In genomic region chr10:22666287-22667092, GRCh38 we compare ENCODE assay signal across 8 cellular contexts. TPM values are rescaled to one million over a fixed set of nuclear protein-coding genes. Genes with fewer than 3 reads are reported as not detected.
DNase-seq lines count a peak whose midpoint lies in the region; ATAC-seq, FAIRE-seq and TF ChIP-seq lines count a peak whose summit lies in the region.

No MANE protein-coding gene starts in this region.

- H2AFZ ChIP-seq in K562 (ENCODE audit: low read depth, low read length) = peak overlapping the region; percentile 17; the same call in 1 of the 2 replicates

- H3K79me2 ChIP-seq in K562 (ENCODE audit: control insufficient read depth, insufficient read depth, low read length) = peaks cover 98% of the 10 kb centered on the region

- in situ Hi-C loops in K562 (cut with MboI) (no loop called here), ACHN (cut with HindIII; ENCODE audit: low pct_ligation_motif_present, low pct_unique_long_range_greater_than_20kb, low sequenced_read_pairs) (no loop called here)

- no peaks in the 10 kb centered on the region for H3K9me3 ChIP-seq in K562 (replicated peaks; ENCODE audit: control insufficient read depth, insufficient read depth, low read depth, low read length)
- no peaks in the 10 kb centered on the region for H3K9me3 ChIP-seq in A673 (ENCODE audit: low read depth, low read length, poor library complexity, severe bottlenecking)

- POLR2A ChIA-PET in K562 (lab: Yijun Ruan, JAX) = interaction anchor here (0.7 to 1.0 kb wide), 3 partner anchors 10 to 84 kb away, joined by 3 to 4 read pairs (median 4); no protein-coding TSS in a partner anchor
- POLR2A ChIA-PET in A673 (lab: Charles Lee; ENCODE audit: low non-redundant PET) = no interaction called here

- H3K4me1 ChIP-seq in K562 (replicated peaks in 1 of 2; ENCODE audit: control insufficient read depth in 2 of 2, insufficient read depth in 2 of 2, low read length in 2 of 2) (peaks cover 23 to 55% of the 10 kb centered on the region in 2 experiments), A673 (ENCODE audit: insufficient read depth, low read length, poor library complexity, severe bottlenecking) (peaks cover 3% of the 10 kb centered on the region)

- ATAC-seq in GM18508 (IDR thresholded peaks at IDR 0.05; ENCODE audit: insufficient read depth, unreplicated experiment) (peak; percentile 57), GM21786 (IDR thresholded peaks at IDR 0.05; ENCODE audit: unreplicated experiment) (peak; percentile 79), K562 (peak; percentile 85)

- TF ChIP-seq CTCF in K562 (IDR thresholded peaks at IDR 0.05 in 2 of 3, conservative IDR thresholded peaks at IDR 0.05 in 1 of 3; ENCODE audit: insufficient read depth in 2 of 3, low read depth in 1 of 3, low read length in 3 of 3) (no peak), A673 (conservative IDR thresholded peaks at IDR 0.05; ENCODE audit: low read depth, low read length) (no peak)

- BruUV-seq in K562 (replicated peaks; lab: Mats Ljungman, UMichigan) (no TSS peak), A673 (replicated peaks; lab: Mats Ljungman, UMichigan) (no TSS peak)

- H3K27me3 ChIP-seq in K562 (ENCODE audit: control insufficient read depth in 2 of 2, insufficient read depth in 2 of 2, low read length in 2 of 2) = no peaks in the 10 kb centered on the region
- no peaks in the 10 kb centered on the region for H3K27me3 ChIP-seq in A673 (replicated peaks; ENCODE audit: insufficient read depth, low read depth, low read length, poor library complexity)

- H4K20me1 ChIP-seq in K562 (replicated peaks; ENCODE audit: control insufficient read depth, insufficient read depth, low read length) = peaks cover 3% of the 10 kb centered on the region; the same call in 1 of the 2 replicates

- no peak for TF ChIP-seq POLR2A in K562 (conservative IDR thresholded peaks at IDR 0.05)

- peak; percentile 80 for FAIRE-seq in K562 (lab: Jason Lieb, UNC)

- H3K9ac ChIP-seq in K562 (ENCODE audit: insufficient read depth in 1 of 2, low read depth in 2 of 2, low read length in 2 of 2) = peak overlapping the region in 1 of 2 experiments; percentile 59; a peak in 2 of 4 replicates

- TF ChIP-seq RAD21 in K562 (CRISPR knock-in tag; conservative IDR thresholded peaks at IDR 0.05 in 1 of 2, IDR thresholded peaks at IDR 0.05 in 1 of 2) = peak in 1 of 2 experiments; percentile 25; a peak in 1 of 4 replicates

- peak overlapping the region; percentile 42 for H3K4me2 ChIP-seq in K562 (ENCODE audit: insufficient read depth, low read length)

- H3K27ac ChIP-seq in K562 (ENCODE audit: extremely low read depth, low read depth, low read length) (peak overlapping the region; percentile 78; the same call in 2 of the 3 replicates), A673 (ENCODE audit: low read depth, low read length, poor library complexity, severe bottlenecking) (no peak overlapping the region)

- peak overlapping the region; percentile 7; the same call in 1 of the 2 replicates for H3K4me3 ChIP-seq in K562
- H3K4me3 ChIP-seq in A673 (ENCODE audit: low read depth, low read length, poor library complexity, severe bottlenecking) = no peak overlapping the region

- CTCF ChIA-PET in K562 (lab: Yijun Ruan, JAX; ENCODE audit: low intra/inter-chr PET ratio) = no interaction called here
- CTCF ChIA-PET in A673 (lab: Charles Lee) = no interaction called here

- intact Hi-C loops in K562 (cut with micrococcal nuclease) = loop anchor here (2.0 to 5.0 kb wide), 2 partner anchors 16 to 39 kb away; no protein-coding TSS in a partner anchor
- intact Hi-C loops in A673 (cut with micrococcal nuclease; ENCODE audit: unreplicated experiment) = no loop called here

- DNase-seq in NAMALWA (ENCODE audit: low spot score) (peak; percentile 67), K562 (ENCODE audit: extremely low read depth in 1 of 4, low spot score in 3 of 4) (peak in 3 of 4 experiments; percentile 25 to 86 (median 72)), ACHN (no peak), HCEC 1CT (no peak), A673 (ENCODE audit: low spot score) (no peak)
- DNase-seq in stimulated activated naive CD4-positive, alpha-beta T cell treated with Interleukin-2 at 50 U/mL for 16 hours (lab: John Stamatoyannopoulos, UW) = peak; percentile 36

- H3K9me1 ChIP-seq in K562 (ENCODE audit: control insufficient read depth, insufficient read depth, low read length) = no peaks in the 10 kb centered on the region

- H3K36me3 ChIP-seq in K562 (ENCODE audit: control insufficient read depth, insufficient read depth, low read length) (peaks cover 4% of the 10 kb centered on the region; the same call in 1 of the 3 replicates), A673 (ENCODE audit: insufficient read depth, low read length, poor library complexity, severe bottlenecking) (no peaks in the 10 kb centered on the region)

- TF ChIP-seq EP300 in K562 (IDR thresholded peaks at IDR 0.05; ENCODE audit: low read length) = peak; percentile 69; the same call in 1 of the 2 replicates

- whole genome bisulfite sequencing in K562 (ENCODE audit: insufficient coverage, low coverage, missing lambda C conversion rate) = 3% methylated on average over 9 of the region's 9 CpGs

TF ChIP-seq in K562, 482 proteins besides CTCF, POLR2A, EP300 and RAD21 (continues in another document):
- 0 out of 2 replicates have a peak, but pooled peaks have one; percentile 17 for TF ChIP-seq ATF7 (IDR thresholded peaks at IDR 0.05)
- TF ChIP-seq RNF2 (IDR thresholded peaks at IDR 0.05) = peak; percentile 13; the same call in 1 of the 2 replicates
- TF ChIP-seq BRD9 (IDR thresholded peaks at IDR 0.05; ENCODE audit: low read depth, partially characterized antibody) = peak; percentile 31
- TF ChIP-seq ZNF592 (IDR thresholded peaks at IDR 0.05) = peak; percentile 64; the same call in 1 of the 2 replicates
- no peak for TF ChIP-seq MLX (CRISPR knock-in tag; conservative IDR thresholded peaks at IDR 0.05)

RNA-seq across cellular contexts. Expression of gene PIP4K2A, which starts 47.9 kb away (rescaled TPM):
- total RNA-seq in K562 (2011; cell fraction: chromatin; rRNA removed; ENCODE audit: low replicate concordance) = 31.6 and 61.2 TPM in 2 replicates
- 22.7 and 26.6 TPM in 2 replicates for total RNA-seq in K562 (2011; cell fraction: nucleolus; rRNA removed)
- total RNA-seq in K562 (2011; cell fraction: nucleoplasm; rRNA removed) = 30.2 and 39.5 TPM in 2 replicates
- total RNA-seq in K562 (2014; rRNA removed) = 61.5 and 75.1 TPM in 2 replicates
- total RNA-seq in K562 (2014; rRNA removed; fragmentation: Illumina TruSeq; extraction: Trizol) = 73.5 and 95.8 TPM in 2 replicates
- 110 and 117 TPM in 2 replicates for total RNA-seq in K562 (2015; rRNA removed; fragmentation: Illumina TruSeq; extraction: Trizol)
- total RNA-seq in K562 (2021) = 56.4 and 71.9 TPM in 2 replicates
- 29.8 and 35.6 TPM in 2 replicates for polyA plus RNA-seq in K562 (2011; rRNA removed)
- 14.8 and 25.0 TPM in 2 replicates for polyA plus RNA-seq in K562 (2011; cell fraction: cytosol; rRNA removed)
- polyA plus RNA-seq in K562 (2011; cell fraction: nucleus; rRNA removed) = 17.2 and 23.1 TPM in 2 replicates
- polyA plus RNA-seq in K562 (2012) = 39.4 and 42.5 TPM in 2 replicates
- polyA plus RNA-seq in K562 (2014; fragmentation: Illumina TruSeq; extraction: Trizol) = 65.2 and 69.1 TPM in 2 replicates
- 10 to 100 TPM; 64.8 to 87.2 TPM for polyA plus RNA-seq in K562 (2014; fragmentation: Nextera tagmentation; extraction: Ambion mirVana)
- 47.1 and 49.5 TPM in 2 replicates for polyA plus RNA-seq in K562 (2014; rRNA removed)
- 62.2 and 65.1 TPM in 2 replicates for polyA minus RNA-seq in K562 (2011; rRNA and poly(A)+ RNA removed)
- 37.1 and 39.1 TPM in 2 replicates for polyA minus RNA-seq in K562 (2011; cell fraction: cytosol; rRNA and poly(A)+ RNA removed)
- polyA minus RNA-seq in K562 (2011; cell fraction: nucleus; rRNA and poly(A)+ RNA removed) = 21.7 and 45.1 TPM in 2 replicates
- 18.3 and 19.8 TPM in 2 replicates for total RNA-seq in A673 (2021)

Comparison
In these comparisons a context has a peak if more than half of its experiments do, and no peak if none do; other contexts are left out.
1. DNase-seq: peak in NAMALWA (single experiment), K562 (3 of 4) and stimulated activated naive CD4-positive, alpha-beta T cell treated with Interleukin-2 at 50 U/mL for 16 hours (single experiment); none in ACHN (single experiment), HCEC 1CT (single experiment) and A673 (single experiment).
2. Peak in every context shown above with its lines, with median percentiles within 50 percentile points of each other: ATAC-seq.